17 cellular contexts compared by ENCODE assay signal in the genomic region with DNA sequence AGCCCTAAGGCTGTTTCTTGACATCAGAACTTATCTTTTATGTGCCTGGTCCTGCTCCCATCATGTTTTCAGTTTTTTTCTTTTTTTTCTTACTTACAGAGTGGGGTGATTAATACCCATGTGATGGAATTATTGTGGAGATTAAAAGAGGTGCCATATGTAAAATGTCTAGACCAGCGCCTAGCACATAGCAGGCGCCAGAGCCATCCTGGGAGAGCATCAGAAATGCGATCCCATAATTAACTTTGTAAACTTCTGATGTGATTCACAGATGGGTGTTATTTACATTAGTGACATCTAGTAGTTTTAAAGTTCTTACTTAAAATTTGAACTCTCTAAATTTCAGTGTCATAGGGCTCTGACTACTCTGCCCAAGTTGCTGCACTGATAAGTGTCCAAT.
DNase-seq lines count a peak whose midpoint lies in the region; ATAC-seq, FAIRE-seq and TF ChIP-seq lines count a peak whose summit lies in the region.
"Had no signal": no experiment of that assay in that cellular context is flagged by ENCODE, and none has a peak within 500 bp of the region (broad histone marks: within the 10 kb centered on the region; RNA-seq: fewer than 3 reads in every experiment).

No MANE protein-coding gene starts in this region.

- H3K36me3 Mint-ChIP-seq in HFFc6 (ENCODE audit: low read depth): peaks cover 17% of the 10 kb centered on the region
- peaks cover 6% of the 10 kb centered on the region for H3K36me3 Mint-ChIP-seq in astrocyte (ENCODE audit: low read depth, unreplicated experiment)
- no peaks in the 10 kb centered on the region for H3K36me3 Mint-ChIP-seq in T-helper 17 cell (ENCODE audit: low read depth)
- H3K36me3 Mint-ChIP-seq: natural killer cell treated with Interleukin-12 subunit alpha and Interleukin-12 subunit beta and Interleukin-15 and Interleukin-18, amount 100 ng/mL, for 72 hours had no signal

- peak overlapping the region; percentile 19 for H3K9ac ChIP-seq in astrocyte (ENCODE audit: low read length)

- peaks cover 27% of the 10 kb centered on the region for H3K4me1 ChIP-seq in astrocyte (ENCODE audit: insufficient read depth, low read length)
- peaks cover 57% of the 10 kb centered on the region for H3K4me1 ChIP-seq in mesodermal cell (ENCODE audit: control insufficient read depth, insufficient read depth, low read length, poor library complexity, severe bottlenecking)
- H3K4me1 ChIP-seq in aorta (ENCODE audit: control insufficient read depth in 1 of 2, insufficient read depth in 2 of 2, low read length in 2 of 2): no peaks in the 10 kb centered on the region

- H3K4me2 ChIP-seq in astrocyte (ENCODE audit: low read length): peak overlapping the region; percentile 66

- no peaks in the 10 kb centered on the region for H3K27me3 ChIP-seq in AG04450 (ENCODE audit: control insufficient read depth, insufficient read depth, low read length)
- H3K27me3 ChIP-seq in astrocyte (ENCODE audit: insufficient read depth, low read length): no peaks in the 10 kb centered on the region
- no peaks in the 10 kb centered on the region for H3K27me3 ChIP-seq in aorta (ENCODE audit: control insufficient read depth in 1 of 2, insufficient read depth in 2 of 2, low read length in 1 of 2)
- H3K27me3 ChIP-seq: right atrium auricular region, tibial artery had no signal

- H3K4me3 Mint-ChIP-seq in HFFc6: peak overlapping the region; percentile 56
- no peak overlapping the region for H3K4me3 Mint-ChIP-seq in astrocyte (ENCODE audit: unreplicated experiment)
- no peak overlapping the region for H3K4me3 Mint-ChIP-seq in T-helper 17 cell
- H3K4me3 Mint-ChIP-seq: natural killer cell treated with Interleukin-12 subunit alpha and Interleukin-12 subunit beta and Interleukin-15 and Interleukin-18, amount 100 ng/mL, for 72 hours had no signal

- H4K20me1 ChIP-seq in astrocyte (ENCODE audit: insufficient read depth, low read length): no peaks in the 10 kb centered on the region

- peaks cover 84% of the 10 kb centered on the region for H3K4me1 Mint-ChIP-seq in HFFc6 (ENCODE audit: low read depth)
- peaks cover 57% of the 10 kb centered on the region for H3K4me1 Mint-ChIP-seq in astrocyte (ENCODE audit: low read depth, unreplicated experiment)
- H3K4me1 Mint-ChIP-seq in T-helper 17 cell: peaks cover 2% of the 10 kb centered on the region

- DNase-seq in AG04450 (ENCODE audit: low read depth, low spot score): no peak
- DNase-seq in HFFc6: peak; percentile 44
- DNase-seq in astrocyte (ENCODE audit: low read depth): no peak
- no peak for DNase-seq in aorta
- no peak for DNase-seq in T-helper 17 cell
- no peak for DNase-seq in NCI-H1092 treated with DMSO at 0.1 percent for 48 hours (lab: John Stamatoyannopoulos, UW)
- DNase-seq: AML-193, H7, lower lobe of right lung, tibial artery, WERI-Rb-1 had no signal

- H3K9me3 Mint-ChIP-seq in HFFc6: no peaks in the 10 kb centered on the region
- no peaks in the 10 kb centered on the region for H3K9me3 Mint-ChIP-seq in astrocyte (ENCODE audit: unreplicated experiment)
- H3K9me3 Mint-ChIP-seq: activated T-helper 2 cell treated with anti-CD3 and anti-CD28 coated beads, Interferon-gamma antibody, Interleukin-2, Interleukin-4, amounts not matched to agents 10 μg/mL and 5 μg/mL and 100 μg/mL, durations not matched to agents 14 hours and 24 hours and 36 hours; natural killer cell treated with Interleukin-12 subunit alpha and Interleukin-12 subunit beta and Interleukin-15 and Interleukin-18, amount 100 ng/mL, for 72 hours had no signal

- peak overlapping the region; percentile 88 for H3K27ac Mint-ChIP-seq in HFFc6
- H3K27ac Mint-ChIP-seq in astrocyte (ENCODE audit: unreplicated experiment): peak overlapping the region; percentile 100
- no peak overlapping the region for H3K27ac Mint-ChIP-seq in T-helper 17 cell
- H3K27ac Mint-ChIP-seq: activated T-helper 2 cell treated with anti-CD3 and anti-CD28 coated beads, Interferon-gamma antibody, Interleukin-2, Interleukin-4, amounts not matched to agents 10 μg/mL and 5 μg/mL and 100 μg/mL, durations not matched to agents 14 hours and 24 hours and 36 hours; natural killer cell treated with Interleukin-12 subunit alpha and Interleukin-12 subunit beta and Interleukin-15 and Interleukin-18, amount 100 ng/mL, for 72 hours had no signal

- intact Hi-C loops in aorta (cut with DNase I): no loop called here

- no peaks in the 10 kb centered on the region for H3K36me3 ChIP-seq in astrocyte (ENCODE audit: insufficient read depth, low read length)
- H3K36me3 ChIP-seq in mesodermal cell (ENCODE audit: control insufficient read depth, insufficient read depth, low read length): no peaks in the 10 kb centered on the region
- H3K36me3 ChIP-seq in aorta (ENCODE audit: control insufficient read depth in 1 of 2, insufficient read depth in 2 of 2, low read length in 1 of 2): no peaks in the 10 kb centered on the region
- H3K36me3 ChIP-seq: lower lobe of right lung, right atrium auricular region, tibial artery, WERI-Rb-1 had no signal

- H3K27me3 Mint-ChIP-seq in HFFc6 (ENCODE audit: insufficient read depth): peaks cover 2% of the 10 kb centered on the region; the same call in 1 of the 2 replicates
- no peaks in the 10 kb centered on the region for H3K27me3 Mint-ChIP-seq in astrocyte (ENCODE audit: low read depth, unreplicated experiment)
- H3K27me3 Mint-ChIP-seq in T-helper 17 cell: peaks cover 5% of the 10 kb centered on the region
- H3K27me3 Mint-ChIP-seq: natural killer cell treated with Interleukin-12 subunit alpha and Interleukin-12 subunit beta and Interleukin-15 and Interleukin-18, amount 100 ng/mL, for 72 hours had no signal

- ATAC-seq in HG02623 (IDR thresholded peaks at IDR 0.05; ENCODE audit: unreplicated experiment): no peak
- ATAC-seq in aorta (ENCODE audit: low FRiP score): no peak
- ATAC-seq in T-helper 17 cell: no peak
- ATAC-seq: natural killer cell treated with Interleukin-12 subunit alpha and Interleukin-12 subunit beta and Interleukin-15 and Interleukin-18, amount 100 ng/mL, for 72 hours had no signal

- CTCF ChIA-PET in AG04450 (lab: Charles Lee): no interaction called here

- TF ChIP-seq CTCF in AG04450 (IDR thresholded peaks at IDR 0.05; ENCODE audit: low read depth, low read length): no peak
- no peak for TF ChIP-seq CTCF in HFFc6 (IDR thresholded peaks at IDR 0.05)
- no peak for TF ChIP-seq CTCF in astrocyte (IDR thresholded peaks at IDR 0.05; ENCODE audit: insufficient read depth, low read depth, low read length)

- no peaks in the 10 kb centered on the region for H3K79me2 ChIP-seq in astrocyte (ENCODE audit: insufficient read depth, low read length)

- H3K4me3 ChIP-seq in AG04450 (ENCODE audit: low read depth, low read length): no peak overlapping the region
- no peak overlapping the region for H3K4me3 ChIP-seq in astrocyte (ENCODE audit: insufficient read depth, low read depth, low read length)
- no peak overlapping the region for H3K4me3 ChIP-seq in mesodermal cell (ENCODE audit: extremely low read depth, insufficient read depth, low read length, poor library complexity, severe bottlenecking)
- no peak overlapping the region for H3K4me3 ChIP-seq in aorta (ENCODE audit: low read length in 2 of 2)
- H3K4me3 ChIP-seq: K562, lower lobe of right lung, right atrium auricular region, tibial artery had no signal

- H2AFZ ChIP-seq in astrocyte (ENCODE audit: low read depth, low read length): no peak overlapping the region

- POLR2A ChIA-PET in AG04450 (lab: Yijun Ruan, JAX): interaction anchor here (1.1 to 2.0 kb wide), 6 partner anchors 15 to 200 kb away, joined by 3 to 7 read pairs (median 4); a partner anchor contains a TSS

- H3K9me3 ChIP-seq in AG04450 (ENCODE audit: control insufficient read depth, insufficient read depth, low read length): no peaks in the 10 kb centered on the region
- no peaks in the 10 kb centered on the region for H3K9me3 ChIP-seq in astrocyte (ENCODE audit: insufficient read depth, low read depth, low read length)
- peaks cover 12% of the 10 kb centered on the region for H3K9me3 ChIP-seq in mesodermal cell (ENCODE audit: control insufficient read depth, low read length)
- H3K9me3 ChIP-seq in aorta (ENCODE audit: control insufficient read depth, low read length): no peaks in the 10 kb centered on the region
- no peaks in the 10 kb centered on the region for H3K9me3 ChIP-seq in T-helper 17 cell (ENCODE audit: control insufficient read depth, low read length, poor library complexity, severe bottlenecking)
- H3K9me3 ChIP-seq: lower lobe of right lung, right atrium auricular region, tibial artery had no signal

- H3K27ac ChIP-seq in AG04450 (ENCODE audit: low read depth, low read length): peak overlapping the region; percentile 99
- peak overlapping the region; percentile 71 for H3K27ac ChIP-seq in astrocyte (ENCODE audit: low read depth, low read length)
- peak overlapping the region; percentile 97 for H3K27ac ChIP-seq in mesodermal cell (ENCODE audit: low read depth, low read length, severe bottlenecking)
- H3K27ac ChIP-seq in aorta (ENCODE audit: low read depth in 1 of 2, low read length in 2 of 2): no peak overlapping the region
- H3K27ac ChIP-seq: tibial artery, WERI-Rb-1 had no signal

- WGBS in mesodermal cell (ENCODE audit: insufficient coverage in 2 of 2), 2 experiments: 95 to 100% methylated on average over 2 to 3 of the region's 3 CpGs
- 97 to 99% methylated on average over 3 of the region's 3 CpGs for WGBS in aorta, 2 donors

- FAIRE-seq in astrocyte (lab: Jason Lieb, UNC): no peak
- FAIRE-seq: K562 had no signal

Comparison
In these comparisons a context has a peak if more than half of its experiments do, and no peak if none do; other contexts are left out.
1. H3K27ac ChIP-seq: peak in AG04450 (single experiment), astrocyte (single experiment) and mesodermal cell (single experiment); none in aorta (0 of 2).